Comparison of ENCODE assay signal across 8 cellular contexts in the genomic region with DNA sequence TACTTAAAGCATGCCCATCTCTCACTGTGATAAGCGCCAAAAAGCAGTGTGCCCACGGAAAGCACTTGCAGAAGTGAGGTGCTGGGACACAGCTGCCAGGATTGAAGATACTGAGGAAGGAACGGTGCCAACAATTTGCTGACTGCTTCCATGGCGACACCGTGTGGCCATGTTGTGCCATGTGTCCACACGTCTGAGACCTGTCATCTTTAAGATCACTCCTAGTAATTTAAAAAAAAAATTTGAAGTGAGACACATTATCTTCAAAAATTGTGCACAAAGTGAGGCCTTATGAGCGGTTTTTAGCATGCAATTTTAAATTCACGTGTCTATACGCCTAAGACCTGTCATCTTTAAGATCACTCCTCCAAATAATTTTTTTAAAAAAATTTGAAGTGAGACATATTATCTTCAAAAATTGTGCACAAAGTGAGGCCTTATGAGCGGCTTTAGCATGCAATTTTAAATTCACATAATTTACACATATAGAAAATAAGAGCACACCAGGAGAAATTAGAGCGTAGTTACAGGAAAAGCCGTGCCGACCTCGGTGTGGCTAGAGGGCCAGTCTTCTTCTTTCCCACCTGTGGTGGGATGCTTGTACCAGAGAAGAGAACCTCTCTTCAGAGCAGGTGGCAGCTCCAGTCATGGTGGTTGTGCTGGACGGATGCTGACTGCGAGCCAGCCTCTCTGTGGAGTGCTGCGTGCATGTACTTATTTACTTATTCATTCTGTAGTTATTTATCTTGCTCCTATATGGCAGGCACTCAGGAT. TPM values are rescaled to one million over a fixed set of nuclear protein-coding genes. Genes with fewer than 3 reads are reported as not detected.
A peak's percentile ranks its signal among the peaks of the same experiment; 100 is the strongest.
DNase-seq lines count a peak whose midpoint lies in the region; ATAC-seq and TF ChIP-seq lines count a peak whose summit lies in the region.

No MANE protein-coding gene starts in this region.

- DNase-seq in NCI-H524 (lab: John Stamatoyannopoulos, UW) (peak; percentile 28 to 63), NCI-H524 treated with DMSO at 0.1 percent for 48 hours (lab: John Stamatoyannopoulos, UW) (no peak), NCI-H146 (lab: John Stamatoyannopoulos, UW) (peak; percentile 29), dorsolateral prefrontal cortex (peak; percentile 55 to 80 (median 76)), middle frontal gyrus (ENCODE audit: extremely low spot score, low spot score) (peak; percentile 66), thyroid gland (peak; percentile 69 to 70)
- peak; percentile 35 for DNase-seq in activated CD4-positive, alpha-beta T cell treated with anti-CD3 and anti-CD28 coated beads for 1 hour

- peaks cover 14 to 17% of the 10 kb centered on the region in 2 donors for H3K4me1 ChIP-seq in thyroid gland

- no peaks in the 10 kb centered on the region for H3K9me3 ChIP-seq in thyroid gland

- peaks cover 0 to 22% (median 10%) of the 10 kb centered on the region in 45 donors for H3K27me3 ChIP-seq in dorsolateral prefrontal cortex
- H3K27me3 ChIP-seq in thyroid gland: peaks cover 10% of the 10 kb centered on the region

- H3K27ac ChIP-seq in dorsolateral prefrontal cortex (no peak overlapping the region), thyroid gland (no peak overlapping the region)

- peak overlapping the region in 8 of 59 donors; percentile 11 to 45 (median 22) for H3K4me3 ChIP-seq in dorsolateral prefrontal cortex
- H3K4me3 ChIP-seq in thyroid gland (replicated peaks in 1 of 3): no peak overlapping the region

- TF ChIP-seq CTCF in dorsolateral prefrontal cortex (IDR thresholded peaks at IDR 0.05 in 54 of 56, conservative IDR thresholded peaks at IDR 0.05 in 2 of 56; ENCODE audit: low read depth in 1 of 56, partially characterized antibody in 56 of 56): peak; percentile 60 to 87 (median 78)
- TF ChIP-seq CTCF in thyroid gland (IDR thresholded peaks at IDR 0.05): peak in 5 of 6 experiments; percentile 17 to 66 (median 61)

- no peak for ATAC-seq in HG02973 (IDR thresholded peaks at IDR 0.05; ENCODE audit: unreplicated experiment)

- intact Hi-C loops in dorsolateral prefrontal cortex (cut with DNase I): loop anchor here in 1 of 2 donors (5.0 kb wide), 1 partner anchor 378 kb away; the partner anchor contains the start of gene MAPK9
- intact Hi-C loops in thyroid gland (cut with DNase I): no loop called here

- no peaks in the 10 kb centered on the region for H3K36me3 ChIP-seq in thyroid gland

- TF ChIP-seq POLR2A in thyroid gland (IDR thresholded peaks at IDR 0.05): no peak

- WGBS in thyroid gland, 2 donors: 19 to 33% methylated on average over 17 of the region's 17 CpGs

RNA-seq across cellular contexts. Expression of gene FLT4, which starts 21.4 kb away (rescaled TPM):
- total RNA-seq in dorsolateral prefrontal cortex (1 to 10 TPM in 119 of 120 experiments, under 1 TPM in 1; 0.83 to 7.9 (median 3.7) TPM), thyroid gland (10 to 100 TPM; 52.8 to 90.9 (median 66.8) TPM)

Comparison
In these comparisons a context has a peak if more than half of its experiments do, and no peak if none do; other contexts are left out.
1. RNA of gene FLT4, which starts 21.4 kb away (total RNA-seq): 52.8 to 90.9 TPM in thyroid gland; 0.83 to 7.9 TPM in dorsolateral prefrontal cortex; every median in the first group is over 4 times any median in the second.